8 cellular contexts compared by ENCODE assay signal in the genomic region with DNA sequence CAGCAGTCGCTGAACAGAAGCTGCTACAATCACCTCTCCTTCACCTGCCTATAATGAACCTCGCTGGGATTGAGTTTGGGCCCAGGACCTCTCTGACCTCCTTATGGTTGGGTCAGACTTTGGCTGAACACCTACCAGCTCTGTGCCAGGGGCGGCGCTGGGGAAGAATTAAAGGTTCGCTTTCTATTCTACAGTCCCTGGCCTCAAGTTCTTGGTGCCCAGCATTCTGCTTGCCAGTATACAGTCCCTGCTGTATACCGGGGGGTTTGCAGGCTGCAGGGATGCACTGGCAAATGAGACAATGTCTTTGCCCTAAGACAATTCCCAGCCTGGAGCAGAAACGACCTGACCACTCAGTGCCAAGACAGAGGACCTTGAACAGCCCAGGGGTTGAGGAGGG. TPM values are rescaled to one million over a fixed set of nuclear protein-coding genes. Genes with fewer than 3 reads are reported as not detected.
DNase-seq lines count a peak whose midpoint lies in the region; ATAC-seq and TF ChIP-seq lines count a peak whose summit lies in the region.

No MANE protein-coding gene starts in this region.

- WGBS in psoas muscle, 3 donors = 60 to 69% (median 67%) methylated on average over 7 of the region's 7 CpGs

- ATAC-seq in psoas muscle = no peak

- H3K9me3 ChIP-seq in OCI-LY7 (ENCODE audit: low read length) (no peaks in the 10 kb centered on the region), psoas muscle (no peaks in the 10 kb centered on the region)

- peak; percentile 30 for DNase-seq in OCI-LY7 (ENCODE audit: low spot score)
- DNase-seq in endothelial cell (ENCODE audit: low spot score) = no peak
- no peak for DNase-seq in psoas muscle
- no peak for DNase-seq in glomerular visceral epithelial cell (ENCODE audit: extremely low spot score)
- DNase-seq in HT-29 (ENCODE audit: low spot score) = no peak
- no peak for DNase-seq in NCI-H128 (lab: John Stamatoyannopoulos, UW; ENCODE audit: unreplicated experiment)
- DNase-seq in DMS79 (lab: John Stamatoyannopoulos, UW) = no peak

- H3K4me1 ChIP-seq in OCI-LY7 (ENCODE audit: insufficient read depth, low read length, poor library complexity, severe bottlenecking) (peaks cover 44% of the 10 kb centered on the region), psoas muscle (no peaks in the 10 kb centered on the region)

- H3K27me3 ChIP-seq in psoas muscle (ENCODE audit: insufficient read depth in 3 of 3, low read length in 2 of 3) = no peaks in the 10 kb centered on the region

- H3K36me3 ChIP-seq in OCI-LY7 (ENCODE audit: insufficient read depth, low read length) = no peaks in the 10 kb centered on the region
- no peaks in the 10 kb centered on the region for H3K36me3 ChIP-seq in psoas muscle (ENCODE audit: insufficient read depth in 1 of 2, low read depth in 1 of 2)

- H3K27me3 Mint-ChIP-seq in endothelial cell (ENCODE audit: unreplicated experiment) = peaks cover 10% of the 10 kb centered on the region

- intact Hi-C loops in OCI-LY7 (cut with micrococcal nuclease; ENCODE audit: unreplicated experiment) (loop anchor here (2.0 kb wide), 2 partner anchors 35 to 95 kb away; no protein-coding TSS in a partner anchor), psoas muscle (cut with DNase I) (no loop called here)

- H3K27ac ChIP-seq in OCI-LY7 (ENCODE audit: low read depth, low read length, poor library complexity, severe bottlenecking) (peak overlapping the region; percentile 42), psoas muscle (no peak overlapping the region)

- H3K4me1 Mint-ChIP-seq in endothelial cell (ENCODE audit: unreplicated experiment) = peaks cover 28% of the 10 kb centered on the region

- peak overlapping the region; percentile 86 for H3K4me3 Mint-ChIP-seq in endothelial cell (ENCODE audit: unreplicated experiment)

- peaks cover 22% of the 10 kb centered on the region; the same call in 1 of the 2 replicates for H4K20me1 ChIP-seq in OCI-LY7 (ENCODE audit: insufficient read depth, low read length)

- no peaks in the 10 kb centered on the region for H3K9me3 Mint-ChIP-seq in endothelial cell (ENCODE audit: unreplicated experiment)

- H3K27ac Mint-ChIP-seq in endothelial cell (ENCODE audit: unreplicated experiment) = no peak overlapping the region

- peak overlapping the region; percentile 84 for H2AFZ ChIP-seq in OCI-LY7 (ENCODE audit: low read length)

- H3K79me2 ChIP-seq in OCI-LY7 (ENCODE audit: insufficient read depth, low read depth, low read length) = peaks cover 38% of the 10 kb centered on the region

- POLR2A ChIA-PET in OCI-LY7 (lab: Charles Lee) = interaction anchor here (0.6 to 1.7 kb wide), 5 partner anchors 8 to 174 kb away, joined by 3 to 5 read pairs (median 3); no protein-coding TSS in a partner anchor

- no peaks in the 10 kb centered on the region for H3K9me2 ChIP-seq in OCI-LY7 (ENCODE audit: insufficient read depth, low read length)

- peak overlapping the region; percentile 81 for H3K4me2 ChIP-seq in OCI-LY7 (ENCODE audit: low read length)

- H3K4me3 ChIP-seq in GM12875 (ENCODE audit: low read depth, low read length) (peak overlapping the region; percentile 85), OCI-LY7 (ENCODE audit: low read depth, low read length, poor library complexity, severe bottlenecking) (peak overlapping the region; percentile 98), psoas muscle (peak overlapping the region; percentile 90)

- H3K36me3 Mint-ChIP-seq in endothelial cell (ENCODE audit: low read depth, unreplicated experiment) = no peaks in the 10 kb centered on the region

- no TSS peak for BruUV-seq in OCI-LY7 (replicated peaks; lab: Mats Ljungman, UMichigan)

- TF ChIP-seq CTCF in GM12875 (IDR thresholded peaks at IDR 0.05; ENCODE audit: borderline replicate concordance, insufficient read depth, low read depth, low read length) = 0 out of 2 replicates have a peak, but pooled peaks have one; percentile 16
- no peak for TF ChIP-seq CTCF in OCI-LY7 (conservative IDR thresholded peaks at IDR 0.05; ENCODE audit: low read length)
- no peak for TF ChIP-seq CTCF in endothelial cell (IDR thresholded peaks at IDR 0.05; ENCODE audit: unreplicated experiment)
- TF ChIP-seq CTCF in psoas muscle (IDR thresholded peaks at IDR 0.05) = no peak

- CTCF ChIA-PET in OCI-LY7 (lab: Charles Lee; ENCODE audit: unreplicated experiment) = interaction anchor here (0.6 to 1.4 kb wide), 11 partner anchors 28 to 189 kb away, joined by 3 to 5 read pairs (median 3); no protein-coding TSS in a partner anchor

RNA-seq across cellular contexts. Expression of a gene that starts 0.9 kb away (rescaled TPM):
- total RNA-seq in OCI-LY7 (2014; rRNA removed; shearing (Covaris generic)) = 82.8 and 96.0 TPM in 2 replicates
- 179 and 184 TPM in 2 replicates for total RNA-seq in OCI-LY7 (2022)
- 45.4 TPM for total RNA-seq in endothelial cell (ENCODE audit: unreplicated experiment)
- total RNA-seq in psoas muscle = 1 to 10 TPM; 6.2 to 8.5 (median 7.1) TPM
- polyA plus RNA-seq in psoas muscle = 1 to 10 TPM; 3.8 to 5.6 (median 4.8) TPM
- 18.4 and 19.9 TPM in 2 replicates for total RNA-seq in HT-29 (2014; rRNA removed; shearing (Covaris generic))
